Comparison of ENCODE assay signal across 21 cellular contexts in the genomic region with DNA sequence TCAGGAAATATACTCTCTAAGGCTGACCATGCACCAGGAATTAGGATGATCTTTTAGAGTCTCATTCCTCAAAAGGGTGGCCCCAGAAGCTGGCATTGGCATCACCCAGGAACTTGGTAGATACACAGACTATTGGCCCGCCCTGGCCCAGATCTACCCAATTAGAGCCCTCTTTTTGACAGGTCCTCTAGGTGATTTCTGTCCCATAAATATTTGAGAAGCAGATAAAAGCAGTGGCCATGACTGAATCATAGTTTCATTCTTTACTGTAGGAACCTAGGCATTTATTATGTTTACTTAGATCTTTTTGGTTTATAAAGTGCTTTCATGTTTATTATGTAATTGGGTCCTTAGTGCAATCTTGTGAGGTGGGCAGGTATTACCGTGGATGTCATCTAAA.
"Had no signal": no experiment of that assay in that cellular context is flagged by ENCODE, and none has a peak within 500 bp of the region (broad histone marks: within the 10 kb centered on the region; RNA-seq: fewer than 3 reads in every experiment).

No MANE protein-coding gene starts in this region.

- H3K4me3 Mint-ChIP-seq: activated CD4-positive, alpha-beta memory T cell treated with anti-CD3 and anti-CD28 coated beads, Interleukin-2, amount 10 ng/mL, durations not matched to agents 7 days and 5 days; activated CD8-positive, alpha-beta memory T cell treated with anti-CD3 and anti-CD28 coated beads, Interleukin-2, amount 10 ng/mL, durations not matched to agents 7 days and 5 days; activated naive CD8-positive, alpha-beta T cell treated with anti-CD3 and anti-CD28 coated beads for 36 hours; mesothelial cell of epicardium; nephron; stimulated activated naive B cell treated with anti-CD40 and anti-IgM and Interleukin-4, amounts not matched to agents 10 μg/mL and 1 μg/mL and 100 μg/mL, for 72 hours; WTC11 had no signal

- H3K27ac ChIP-seq: colonic mucosa, gastrocnemius medialis, left lung, spleen, upper lobe of right lung had no signal

- DNase-seq: activated CD4-positive, alpha-beta memory T cell treated with anti-CD3 and anti-CD28 coated beads, Interleukin-2, amount 10 ng/mL, durations not matched to agents 7 days and 5 days; activated CD4-positive, alpha-beta T cell treated with anti-CD3 and anti-CD28 coated beads for 48 hours; activated CD8-positive, alpha-beta memory T cell treated with anti-CD3 and anti-CD28 coated beads, Interleukin-2, amount 10 ng/mL, durations not matched to agents 7 days and 5 days; activated naive CD4-positive, alpha-beta T cell; activated naive CD8-positive, alpha-beta T cell treated with anti-CD3 and anti-CD28 coated beads for 36 hours; amniotic stem cell; central memory CD4-positive, alpha-beta T cell; colonic mucosa; gastrocnemius medialis; head of caudate nucleus; left lung; nucleus accumbens; posterior cingulate gyrus; sigmoid colon; spleen; stimulated activated CD4-positive, alpha-beta T cell treated with anti-CD3 and anti-CD28 coated beads, Interleukin-4, amount 100 ng/mL, for 4 hours; stimulated activated naive B cell treated with anti-CD40 and anti-IgM and Interleukin-4, amounts not matched to agents 10 μg/mL and 1 μg/mL and 100 μg/mL, for 72 hours; upper lobe of right lung had no signal

- H3K9me3 Mint-ChIP-seq: activated CD4-positive, alpha-beta memory T cell treated with anti-CD3 and anti-CD28 coated beads, Interleukin-2, amount 10 ng/mL, durations not matched to agents 7 days and 5 days; activated naive CD8-positive, alpha-beta T cell treated with anti-CD3 and anti-CD28 coated beads for 36 hours; mesothelial cell of epicardium; nephron; stimulated activated naive B cell treated with anti-CD40 and anti-IgM and Interleukin-4, amounts not matched to agents 10 μg/mL and 1 μg/mL and 100 μg/mL, for 72 hours; WTC11 had no signal

- H3K27me3 ChIP-seq: colonic mucosa, left lung, sigmoid colon, spleen, upper lobe of right lung had no signal

- H3K36me3 ChIP-seq: colonic mucosa, gastrocnemius medialis had no signal

- H3K27ac Mint-ChIP-seq: activated CD4-positive, alpha-beta memory T cell treated with anti-CD3 and anti-CD28 coated beads, Interleukin-2, amount 10 ng/mL, durations not matched to agents 7 days and 5 days; activated CD8-positive, alpha-beta memory T cell treated with anti-CD3 and anti-CD28 coated beads, Interleukin-2, amount 10 ng/mL, durations not matched to agents 7 days and 5 days; activated naive CD8-positive, alpha-beta T cell treated with anti-CD3 and anti-CD28 coated beads for 36 hours; mesothelial cell of epicardium; nephron; stimulated activated naive B cell treated with anti-CD40 and anti-IgM and Interleukin-4, amounts not matched to agents 10 μg/mL and 1 μg/mL and 100 μg/mL, for 72 hours; WTC11 had no signal

- H3K9me3 ChIP-seq: colonic mucosa, gastrocnemius medialis, left lung, sigmoid colon, spleen, upper lobe of right lung had no signal

- H3K27me3 Mint-ChIP-seq: activated CD4-positive, alpha-beta memory T cell treated with anti-CD3 and anti-CD28 coated beads, Interleukin-2, amount 10 ng/mL, durations not matched to agents 7 days and 5 days; activated CD8-positive, alpha-beta memory T cell treated with anti-CD3 and anti-CD28 coated beads, Interleukin-2, amount 10 ng/mL, durations not matched to agents 7 days and 5 days; activated naive CD8-positive, alpha-beta T cell treated with anti-CD3 and anti-CD28 coated beads for 36 hours; stimulated activated naive B cell treated with anti-CD40 and anti-IgM and Interleukin-4, amounts not matched to agents 10 μg/mL and 1 μg/mL and 100 μg/mL, for 72 hours had no signal

- ATAC-seq: activated CD8-positive, alpha-beta memory T cell treated with anti-CD3 and anti-CD28 coated beads, Interleukin-2, amount 10 ng/mL, durations not matched to agents 7 days and 5 days; gastrocnemius medialis; left lung; stimulated activated naive B cell treated with anti-CD40 and anti-IgM and Interleukin-4, amounts not matched to agents 10 μg/mL and 1 μg/mL and 100 μg/mL, for 72 hours; upper lobe of right lung; WTC11 had no signal

- H3K4me3 ChIP-seq: colonic mucosa, gastrocnemius medialis, left lung, sigmoid colon, spleen, upper lobe of right lung had no signal
